Comparison of ENCODE assay signal across 23 cellular contexts in the genomic region with DNA sequence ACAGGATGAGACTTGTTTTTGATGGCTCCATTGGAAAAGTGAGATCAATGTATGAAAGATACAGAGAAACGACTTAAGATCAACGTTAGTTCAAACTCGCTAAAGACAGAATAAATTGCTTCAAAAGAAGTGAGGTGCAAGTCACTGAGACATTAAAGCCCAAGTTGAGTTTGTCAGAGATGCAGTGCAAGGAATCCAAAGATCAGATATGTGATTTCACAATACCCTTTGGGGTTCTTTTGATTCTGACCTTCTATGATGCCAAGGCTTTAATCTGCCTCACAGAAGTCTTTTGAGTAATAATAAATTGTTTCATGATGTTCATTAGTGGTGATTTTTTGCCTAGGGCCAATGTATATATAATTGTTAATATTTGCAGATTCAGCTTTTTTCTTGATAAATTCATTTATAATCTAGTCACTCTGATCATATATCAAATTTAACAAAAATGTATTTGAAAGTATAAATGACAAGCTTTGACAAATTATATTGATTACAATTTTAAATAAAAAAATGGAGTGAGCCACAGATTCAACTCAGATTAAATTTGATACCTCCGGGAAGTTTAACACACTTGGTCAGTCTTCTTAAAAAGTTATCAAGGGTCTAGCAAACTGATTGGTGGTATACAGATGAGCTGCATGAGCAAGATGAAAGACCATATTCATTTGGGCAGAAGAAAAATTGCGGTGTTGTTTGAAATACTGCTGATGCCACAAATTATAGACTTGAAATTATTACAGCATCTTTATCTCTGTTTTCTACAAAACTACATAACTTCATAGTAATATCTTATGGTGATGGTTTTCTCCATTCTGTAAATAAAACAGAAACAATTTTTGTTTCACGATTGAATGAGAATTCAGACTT.
"Had no signal": no experiment of that assay in that cellular context is flagged by ENCODE, and none has a peak within 500 bp of the region (broad histone marks: within the 10 kb centered on the region; RNA-seq: fewer than 3 reads in every experiment).

No MANE protein-coding gene starts in this region.

- H3K4me1 ChIP-seq: Peyer's patch, SJCRH30 had no signal

- H3K9ac ChIP-seq: KMS-11 had no signal

- H3K4me3 ChIP-seq: PC-9, Peyer's patch, SJCRH30, SK-N-MC had no signal

- H3K36me3 ChIP-seq: Peyer's patch, SJCRH30 had no signal

- H2AFZ ChIP-seq: PC-9 had no signal

- ATAC-seq: Right ventricle myocardium inferior had no signal

- H3K4me2 ChIP-seq: KMS-11, PC-9 had no signal

- DNase-seq: Kasumi-1, MM.1S, NCI-H1092 treated with DMSO at 0.1 percent for 48 hours, NCI-H1436, NCI-H187, NCI-H2029, NCI-H2081 treated with DMSO at 0.1 percent for 48 hours, NCI-H2171, NCI-H226, NCI-H446, NCI-H510A, NCI-H524 treated with DMSO at 0.1 percent for 48 hours, NCI-H69, NCI-H774, PC-9, Peyer's patch, SHP77 treated with DMSO at 0.1 percent for 48 hours, SJCRH30 had no signal

- FAIRE-seq: HTR-8/SVneo had no signal

- H3K27me3 ChIP-seq: Peyer's patch, SJCRH30 had no signal

- H3K27ac ChIP-seq: HL-60, KMS-11, PC-9, Peyer's patch, SJCRH30, SK-N-MC had no signal

- H3K9me3 ChIP-seq: Peyer's patch, SJCRH30 had no signal
